ENCODE assay signal across 14 cellular contexts in the genomic region with DNA sequence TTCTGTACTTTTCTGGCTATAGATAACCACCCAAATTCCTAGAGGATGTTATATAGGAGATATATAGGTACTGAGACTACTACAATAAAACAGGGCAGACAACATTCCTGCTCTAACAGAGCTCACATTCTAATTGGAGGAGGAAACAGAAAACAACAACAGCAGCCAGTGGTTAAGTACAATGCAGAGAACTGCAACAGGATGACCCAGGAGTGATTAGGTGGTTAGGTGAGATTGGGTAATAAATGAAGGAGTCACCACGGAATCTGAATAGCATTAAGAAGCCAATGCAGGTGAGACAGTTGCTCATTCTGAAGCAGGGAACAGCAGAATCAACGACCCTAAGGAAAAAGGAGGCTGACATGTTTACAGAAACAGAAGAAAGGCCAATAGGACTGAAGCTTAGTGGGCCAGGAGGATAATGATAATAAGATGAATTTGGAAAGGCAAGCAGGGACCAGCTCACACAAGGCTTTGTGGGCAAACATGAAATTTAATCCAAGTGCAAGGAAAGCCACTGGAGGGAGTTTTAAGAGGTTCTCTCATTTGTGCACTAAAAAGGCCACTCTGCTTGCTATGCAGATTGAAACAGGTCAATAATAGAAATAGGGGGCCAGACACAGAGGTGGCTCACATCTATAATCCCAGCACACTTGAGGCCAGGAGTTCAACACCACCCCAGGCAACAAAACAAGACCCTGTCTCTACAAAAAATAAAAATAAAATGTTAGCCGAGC. TPM values are rescaled to one million over a fixed set of nuclear protein-coding genes. Genes with fewer than 3 reads are reported as not detected.
DNase-seq lines count a peak whose midpoint lies in the region; ATAC-seq and TF ChIP-seq lines count a peak whose summit lies in the region.
"Had no signal": no experiment of that assay in that cellular context is flagged by ENCODE, and none has a peak within 500 bp of the region (broad histone marks: within the 10 kb centered on the region; RNA-seq: fewer than 3 reads in every experiment).

No MANE protein-coding gene starts in this region.

- H3K4me3 ChIP-seq in suprapubic skin = no peak overlapping the region
- H3K4me3 ChIP-seq: ascending aorta, uterus had no signal

- H3K36me3 Mint-ChIP-seq in activated T-cell treated with anti-CD3 and anti-CD28 coated beads, Interleukin-2, amount 50 U/mL, for 24 hours (ENCODE audit: low read depth) = peaks cover 20% of the 10 kb centered on the region
- peaks cover 0 to 6% of the 10 kb centered on the region in 2 donors for H3K36me3 Mint-ChIP-seq in activated T-cell treated with anti-CD3 and anti-CD28 coated beads, Interleukin-2, amount 50 U/mL, for 72 hours (ENCODE audit: insufficient read depth in 2 of 2)
- H3K36me3 Mint-ChIP-seq in naive thymus-derived CD8-positive, alpha-beta T cell = peaks cover 0 to 15% (median 5%) of the 10 kb centered on the region in 3 donors
- H3K36me3 Mint-ChIP-seq: naive B cell had no signal

- POLR2A ChIA-PET in naive thymus-derived CD8-positive, alpha-beta T cell (lab: Charles Lee) = no interaction called here

- no peaks in the 10 kb centered on the region for H3K9me3 ChIP-seq in suprapubic skin
- H3K9me3 ChIP-seq: ascending aorta, uterus had no signal

- 60% methylated on average over 3 of the region's 3 CpGs for WGBS in suprapubic skin

- ATAC-seq in activated T-cell treated with anti-CD3 and anti-CD28 coated beads, Interleukin-2, amount 50 U/mL, for 72 hours (replicated peaks in 1 of 2) = no peak
- ATAC-seq in naive thymus-derived CD8-positive, alpha-beta T cell = no peak

- no peak for DNase-seq in activated T-cell treated with anti-CD3 and anti-CD28 coated beads, Interleukin-2, amount 50 U/mL, for 24 hours
- no peak for DNase-seq in activated T-cell treated with anti-CD3 and anti-CD28 coated beads, Interleukin-2, amount 50 U/mL, for 72 hours
- peak; percentile 54 for DNase-seq in NCI-H69 (lab: John Stamatoyannopoulos, UW)
- peak; percentile 83 for DNase-seq in epithelial cell of prostate (ENCODE audit: low read depth, low spot score)
- DNase-seq in suprapubic skin (ENCODE audit: low spot score in 2 of 2) = no peak
- no peak for DNase-seq in naive thymus-derived CD8-positive, alpha-beta T cell
- DNase-seq in UCSD-AML1 (lab: John Stamatoyannopoulos, UW; ENCODE audit: unreplicated experiment) = no peak
- DNase-seq in OCI-M2 (lab: John Stamatoyannopoulos, UW; ENCODE audit: unreplicated experiment) = no peak
- DNase-seq: EL, naive B cell, NCI-H2029, Right ventricle myocardium superior, uterus had no signal

- no peak for TF ChIP-seq POLR2A in suprapubic skin (IDR thresholded peaks at IDR 0.05)

- TF ChIP-seq CTCF in suprapubic skin (IDR thresholded peaks at IDR 0.05) = no peak

- peaks cover 19% of the 10 kb centered on the region for H3K4me1 ChIP-seq in suprapubic skin

- H3K27ac Mint-ChIP-seq in activated T-cell treated with anti-CD3 and anti-CD28 coated beads, Interleukin-2, amount 50 U/mL, for 24 hours = peak overlapping the region; percentile 10
- no peak overlapping the region for H3K27ac Mint-ChIP-seq in activated T-cell treated with anti-CD3 and anti-CD28 coated beads, Interleukin-2, amount 50 U/mL, for 72 hours
- peak overlapping the region in 2 of 10 donors; percentile 19 to 23 for H3K27ac Mint-ChIP-seq in naive thymus-derived CD8-positive, alpha-beta T cell

- H3K27ac ChIP-seq in epithelial cell of prostate (peak overlapping the region; percentile 63), suprapubic skin (peak overlapping the region; percentile 7)
- H3K27ac ChIP-seq: ascending aorta had no signal

- peaks cover 27% of the 10 kb centered on the region for H3K4me1 Mint-ChIP-seq in activated T-cell treated with anti-CD3 and anti-CD28 coated beads, Interleukin-2, amount 50 U/mL, for 24 hours (ENCODE audit: low read depth)
- H3K4me1 Mint-ChIP-seq in activated T-cell treated with anti-CD3 and anti-CD28 coated beads, Interleukin-2, amount 50 U/mL, for 72 hours (ENCODE audit: low read depth) = peaks cover 9% of the 10 kb centered on the region
- peaks cover 18 to 40% (median 27%) of the 10 kb centered on the region in 4 donors for H3K4me1 Mint-ChIP-seq in naive thymus-derived CD8-positive, alpha-beta T cell

- no peaks in the 10 kb centered on the region for H3K36me3 ChIP-seq in suprapubic skin
- H3K36me3 ChIP-seq: ascending aorta, uterus had no signal

- H3K27me3 Mint-ChIP-seq in activated T-cell treated with anti-CD3 and anti-CD28 coated beads, Interleukin-2, amount 50 U/mL, for 24 hours = no peaks in the 10 kb centered on the region
- no peaks in the 10 kb centered on the region for H3K27me3 Mint-ChIP-seq in activated T-cell treated with anti-CD3 and anti-CD28 coated beads, Interleukin-2, amount 50 U/mL, for 72 hours (ENCODE audit: low read depth)
- H3K27me3 Mint-ChIP-seq in naive thymus-derived CD8-positive, alpha-beta T cell = no peaks in the 10 kb centered on the region
- H3K27me3 Mint-ChIP-seq: naive B cell had no signal

- TF ChIP-seq EP300 in suprapubic skin (IDR thresholded peaks at IDR 0.05) = no peak

- no peak overlapping the region for H3K4me3 Mint-ChIP-seq in activated T-cell treated with anti-CD3 and anti-CD28 coated beads, Interleukin-2, amount 50 U/mL, for 24 hours
- H3K4me3 Mint-ChIP-seq in activated T-cell treated with anti-CD3 and anti-CD28 coated beads, Interleukin-2, amount 50 U/mL, for 72 hours = no peak overlapping the region
- no peak overlapping the region for H3K4me3 Mint-ChIP-seq in naive thymus-derived CD8-positive, alpha-beta T cell
- H3K4me3 Mint-ChIP-seq: naive B cell had no signal

- no peaks in the 10 kb centered on the region for H3K27me3 ChIP-seq in suprapubic skin
- H3K27me3 ChIP-seq: ascending aorta, uterus had no signal

- H3K9me3 Mint-ChIP-seq in activated T-cell treated with anti-CD3 and anti-CD28 coated beads, Interleukin-2, amount 50 U/mL, for 24 hours = no peaks in the 10 kb centered on the region
- H3K9me3 Mint-ChIP-seq in activated T-cell treated with anti-CD3 and anti-CD28 coated beads, Interleukin-2, amount 50 U/mL, for 72 hours = no peaks in the 10 kb centered on the region
- no peaks in the 10 kb centered on the region for H3K9me3 Mint-ChIP-seq in naive thymus-derived CD8-positive, alpha-beta T cell
- H3K9me3 Mint-ChIP-seq: naive B cell had no signal

RNA-seq across cellular contexts. Expression of gene REEP3, which starts 16.9 kb away (rescaled TPM):
- 10 to 100 TPM; 19.0 to 22.1 TPM for total RNA-seq in activated T-cell treated with anti-CD3 and anti-CD28 coated beads, Interleukin-2, amount 50 U/mL, for 72 hours
- total RNA-seq in suprapubic skin = 10 to 100 TPM; 29.0 to 79.2 (median 31.1) TPM
- 10 to 100 TPM; 10.6 to 10.7 TPM for total RNA-seq in naive thymus-derived CD8-positive, alpha-beta T cell
- polyA plus RNA-seq in naive thymus-derived CD8-positive, alpha-beta T cell = 1 to 10 TPM; 3.8 to 6.1 (median 4.3) TPM

RNA-seq across cellular contexts. Expression of gene JMJD1C, which starts 38.5 kb away (rescaled TPM):
- total RNA-seq in activated T-cell treated with anti-CD3 and anti-CD28 coated beads, Interleukin-2, amount 50 U/mL, for 72 hours = 10 to 100 TPM; 67.3 to 67.5 TPM
- total RNA-seq in suprapubic skin = 100 to 1,000 TPM in 2 of 4 donors, 10 to 100 TPM in 2; 78.6 to 127 (median 97.5) TPM
- 100 to 1,000 TPM; 112 to 126 TPM for total RNA-seq in naive thymus-derived CD8-positive, alpha-beta T cell
- 10 to 100 TPM; 28.6 to 51.9 (median 50.0) TPM for polyA plus RNA-seq in naive thymus-derived CD8-positive, alpha-beta T cell

Comparison
In these comparisons a context has a peak if more than half of its experiments do, and no peak if none do; other contexts are left out.
1. DNase-seq: peak in NCI-H69 (single experiment) and epithelial cell of prostate (single experiment); none in activated T-cell treated with anti-CD3 and anti-CD28 coated beads, Interleukin-2, amount 50 U/mL, for 24 hours (single experiment), activated T-cell treated with anti-CD3 and anti-CD28 coated beads, Interleukin-2, amount 50 U/mL, for 72 hours (0 of 2), suprapubic skin (0 of 2), naive thymus-derived CD8-positive, alpha-beta T cell (0 of 10), UCSD-AML1 (single experiment) and OCI-M2 (single experiment).